Comparison of ENCODE assay signal across 1 cellular context in the genomic region with DNA sequence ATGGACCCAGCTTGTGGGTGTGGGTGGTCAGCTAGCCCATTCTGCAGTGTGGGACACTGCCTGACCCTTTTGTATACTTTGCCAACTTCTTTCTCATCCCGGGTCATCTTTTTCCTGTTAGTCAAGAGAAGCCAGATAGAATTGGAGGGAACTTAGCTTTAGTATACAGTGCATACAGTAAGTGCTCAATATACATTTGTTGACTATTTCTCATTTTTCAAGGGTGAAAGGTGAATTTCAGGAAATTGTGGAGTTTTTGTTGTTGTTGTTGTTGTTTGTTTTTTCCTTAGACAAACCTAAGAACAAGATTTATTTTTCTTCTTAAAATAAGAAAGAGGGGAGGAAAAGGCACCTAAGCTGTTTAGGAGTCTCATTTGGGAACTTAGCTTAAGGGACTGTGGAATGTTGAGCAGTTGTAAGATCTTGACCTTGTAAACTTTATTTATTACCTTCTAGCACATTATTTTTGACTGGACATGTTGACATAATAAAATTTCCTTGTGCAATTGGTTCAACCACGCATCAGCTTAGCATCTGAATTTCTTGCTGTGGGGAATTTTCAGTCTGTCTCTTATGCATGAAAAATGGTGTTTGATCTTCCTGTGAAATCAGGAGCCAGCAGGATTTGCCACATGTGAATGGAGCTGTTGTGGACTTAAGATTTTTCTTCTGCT.
TF ChIP-seq lines count a peak whose summit lies in the region.

No MANE protein-coding gene starts in this region.

TF ChIP-seq in H1, 55 proteins besides CTCF, POLR2A, EP300 and RAD21:
- TF ChIP-seq SUZ12 (IDR thresholded peaks at IDR 0.05; ENCODE audit: low read length) (no peak), RNF2 (IDR thresholded peaks at IDR 0.05; ENCODE audit: borderline replicate concordance, low read depth, low read length, missing control alignments, poor library complexity, severe bottlenecking) (no peak), TBP (IDR thresholded peaks at IDR 0.05; ENCODE audit: low read depth, low read length) (no peak)
